1 cellular context compared by ENCODE assay signal in the genomic region with DNA sequence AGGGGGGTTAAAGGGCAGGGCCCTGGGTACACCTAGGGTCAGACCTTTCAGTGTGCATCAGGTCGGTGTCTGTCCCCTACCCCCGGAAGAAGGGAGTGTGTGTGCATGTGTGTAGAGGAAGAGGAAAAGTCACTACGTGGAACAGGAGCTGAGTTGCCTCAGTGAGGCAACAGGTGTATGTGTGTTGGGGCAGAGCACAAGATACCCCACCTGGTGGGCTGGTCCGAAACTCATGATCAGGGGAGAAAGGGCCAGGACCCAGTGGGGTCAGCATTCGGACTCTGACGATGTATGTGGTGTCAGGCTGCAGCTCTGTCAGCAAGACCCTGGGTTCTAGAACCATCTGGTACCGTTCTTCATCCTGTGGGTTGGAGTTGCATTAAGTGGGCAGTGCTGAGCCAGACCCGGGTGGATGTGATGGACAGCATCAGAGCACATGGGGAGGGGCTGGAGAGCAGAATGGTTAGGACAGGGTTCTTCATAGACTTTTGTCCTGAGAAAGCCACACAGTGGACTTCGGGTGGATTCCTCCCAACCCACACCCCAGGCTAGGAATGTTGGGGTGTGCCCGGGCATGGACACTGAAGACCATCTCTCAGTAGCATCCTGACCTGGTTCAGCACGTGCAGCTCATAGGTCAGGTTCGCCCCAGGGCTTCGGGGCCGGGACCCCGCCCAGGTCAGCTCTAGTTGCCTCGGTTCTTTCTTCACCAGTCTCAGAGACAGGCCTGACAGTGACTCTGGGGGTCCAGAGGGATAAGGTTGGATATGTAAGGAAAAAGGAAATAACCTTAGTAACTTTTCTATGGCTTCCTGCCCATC.
A peak's percentile ranks its signal among the peaks of the same experiment; 100 is the strongest.
TF ChIP-seq lines count a peak whose summit lies in the region.

No MANE protein-coding gene starts in this region.

TF ChIP-seq in HEK293, 187 proteins besides CTCF, POLR2A, EP300 and RAD21 (continued from another document):
- TF ChIP-seq ZBTB26 (tag by site-specific recombination; optimal IDR thresholded peaks at IDR 0.05) (no peak), ZNF610 (tag by site-specific recombination; IDR thresholded peaks at IDR 0.05; ENCODE audit: borderline replicate concordance) (no peak), SCRT2 (tag by site-specific recombination; IDR thresholded peaks at IDR 0.05) (peak; percentile 88), ZNF280D (tag by site-specific recombination; IDR thresholded peaks at IDR 0.05) (no peak), ZNF23 (tag by site-specific recombination; IDR thresholded peaks at IDR 0.05; ENCODE audit: borderline replicate concordance) (no peak), ZNF266 (tag by site-specific recombination; IDR thresholded peaks at IDR 0.05; ENCODE audit: low read depth) (no peak), ZNF19 (tag by site-specific recombination; IDR thresholded peaks at IDR 0.05; ENCODE audit: low read depth) (no peak), MZF1 (tag by site-specific recombination; IDR thresholded peaks at IDR 0.05; ENCODE audit: borderline replicate concordance) (no peak), REST (tag by site-specific recombination; IDR thresholded peaks at IDR 0.05) (no peak), SCRT1 (tag by site-specific recombination; IDR thresholded peaks at IDR 0.05; ENCODE audit: borderline replicate concordance) (peak; percentile 79; the same call in 1 of the 2 replicates)
